1 cellular context compared by ENCODE assay signal in genomic region chr17:81900181-81900820, GRCh38.
A peak's percentile ranks its signal among the peaks of the same experiment; 100 is the strongest.
TF ChIP-seq lines count a peak whose summit lies in the region.

No MANE protein-coding gene starts in this region.

TF ChIP-seq in HepG2, 621 proteins besides CTCF, POLR2A, EP300 and RAD21 (continues in another document):
- TF ChIP-seq, protein P1, sequence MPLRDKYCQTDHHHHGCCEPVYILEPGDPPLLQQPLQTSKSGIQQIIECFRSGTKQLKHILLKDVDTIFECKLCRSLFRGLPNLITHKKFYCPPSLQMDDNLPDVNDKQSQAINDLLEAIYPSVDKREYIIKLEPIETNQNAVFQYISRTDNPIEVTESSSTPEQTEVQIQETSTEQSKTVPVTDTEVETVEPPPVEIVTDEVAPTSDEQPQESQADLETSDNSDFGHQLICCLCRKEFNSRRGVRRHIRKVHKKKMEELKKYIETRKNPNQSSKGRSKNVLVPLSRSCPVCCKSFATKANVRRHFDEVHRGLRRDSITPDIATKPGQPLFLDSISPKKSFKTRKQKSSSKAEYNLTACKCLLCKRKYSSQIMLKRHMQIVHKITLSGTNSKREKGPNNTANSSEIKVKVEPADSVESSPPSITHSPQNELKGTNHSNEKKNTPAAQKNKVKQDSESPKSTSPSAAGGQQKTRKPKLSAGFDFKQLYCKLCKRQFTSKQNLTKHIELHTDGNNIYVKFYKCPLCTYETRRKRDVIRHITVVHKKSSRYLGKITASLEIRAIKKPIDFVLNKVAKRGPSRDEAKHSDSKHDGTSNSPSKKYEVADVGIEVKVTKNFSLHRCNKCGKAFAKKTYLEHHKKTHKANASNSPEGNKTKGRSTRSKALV (CRISPR knock-in tag; IDR thresholded peaks at IDR 0.05) = no peak
- no peak for TF ChIP-seq MED13 (CRISPR knock-in tag; IDR thresholded peaks at IDR 0.05)
- TF ChIP-seq HNF4A (CRISPR knock-in tag; IDR thresholded peaks at IDR 0.05) = no peak
- no peak for TF ChIP-seq THYN1 (CRISPR knock-in tag; IDR thresholded peaks at IDR 0.05; ENCODE audit: borderline replicate concordance, low read depth)
- no peak for TF ChIP-seq ZUFSP (CRISPR knock-in tag; IDR thresholded peaks at IDR 0.05; ENCODE audit: borderline replicate concordance)
- TF ChIP-seq RORA (CRISPR knock-in tag; IDR thresholded peaks at IDR 0.05) = no peak
- TF ChIP-seq ZFY (CRISPR knock-in tag; IDR thresholded peaks at IDR 0.05) = peak; percentile 19; the same call in 1 of the 2 replicates
- no peak for TF ChIP-seq MAFK (conservative IDR thresholded peaks at IDR 0.05 in 1 of 2, IDR thresholded peaks at IDR 0.05 in 1 of 2; ENCODE audit: low read length in 2 of 2)
- TF ChIP-seq ZNF777 (CRISPR knock-in tag; IDR thresholded peaks at IDR 0.05) = no peak
- TF ChIP-seq, protein P2, sequence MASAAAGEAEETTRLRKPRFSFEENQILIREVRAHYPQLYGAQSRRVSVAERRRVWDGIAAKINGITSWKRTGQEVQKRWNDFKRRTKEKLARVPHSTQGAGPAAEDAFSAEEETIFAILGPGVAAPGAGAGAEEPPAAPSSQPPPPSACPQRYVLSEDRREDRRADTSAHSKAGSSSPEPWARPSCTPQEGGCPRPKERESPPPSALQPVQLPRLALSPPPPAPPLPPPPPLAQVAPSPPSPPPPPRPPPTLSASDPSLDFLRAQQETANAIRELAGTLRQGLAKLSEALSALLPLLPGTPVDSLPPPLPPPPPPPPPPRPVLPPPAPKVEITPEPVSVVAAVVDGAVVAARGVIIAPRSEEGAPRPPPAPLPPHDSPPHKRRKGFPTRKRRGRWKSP (CRISPR knock-in tag; IDR thresholded peaks at IDR 0.05) = no peak
- TF ChIP-seq MBD4 (IDR thresholded peaks at IDR 0.05; ENCODE audit: borderline replicate concordance, low read length) = no peak
- no peak for TF ChIP-seq DNMT1 (CRISPR knock-in tag; IDR thresholded peaks at IDR 0.05)
- no peak for TF ChIP-seq ZNF556 (CRISPR knock-in tag; IDR thresholded peaks at IDR 0.05; ENCODE audit: borderline replicate concordance)
- TF ChIP-seq AGO2 (optimal IDR thresholded peaks at IDR 0.05; ENCODE audit: low read depth, low read length) = peak; percentile 92
- TF ChIP-seq MTF2 (CRISPR knock-in tag; IDR thresholded peaks at IDR 0.05; ENCODE audit: borderline replicate concordance) = no peak
- TF ChIP-seq TAF15 (IDR thresholded peaks at IDR 0.05; ENCODE audit: low read depth, low read length, poor library complexity, severe bottlenecking) = no peak
- TF ChIP-seq MXD1 (CRISPR knock-in tag; IDR thresholded peaks at IDR 0.05) = no peak
- TF ChIP-seq ZBTB8A (CRISPR knock-in tag; IDR thresholded peaks at IDR 0.05; ENCODE audit: borderline replicate concordance, low read depth) = no peak
- TF ChIP-seq ETV5 (CRISPR knock-in tag; IDR thresholded peaks at IDR 0.05; ENCODE audit: borderline replicate concordance) = no peak
- 0 out of 2 replicates have a peak, but pooled peaks have one; percentile 29 for TF ChIP-seq ZNF747 (CRISPR knock-in tag; IDR thresholded peaks at IDR 0.05; ENCODE audit: borderline replicate concordance)
- no peak for TF ChIP-seq NAIF1 (CRISPR knock-in tag; IDR thresholded peaks at IDR 0.05; ENCODE audit: borderline replicate concordance)
- peak; percentile 96 for TF ChIP-seq AGO1 (IDR thresholded peaks at IDR 0.05; ENCODE audit: low read depth, low read length, poor library complexity, severe bottlenecking)
- no peak for TF ChIP-seq BHLHE40 (IDR thresholded peaks at IDR 0.05; ENCODE audit: low read length)
- TF ChIP-seq, protein P3, sequence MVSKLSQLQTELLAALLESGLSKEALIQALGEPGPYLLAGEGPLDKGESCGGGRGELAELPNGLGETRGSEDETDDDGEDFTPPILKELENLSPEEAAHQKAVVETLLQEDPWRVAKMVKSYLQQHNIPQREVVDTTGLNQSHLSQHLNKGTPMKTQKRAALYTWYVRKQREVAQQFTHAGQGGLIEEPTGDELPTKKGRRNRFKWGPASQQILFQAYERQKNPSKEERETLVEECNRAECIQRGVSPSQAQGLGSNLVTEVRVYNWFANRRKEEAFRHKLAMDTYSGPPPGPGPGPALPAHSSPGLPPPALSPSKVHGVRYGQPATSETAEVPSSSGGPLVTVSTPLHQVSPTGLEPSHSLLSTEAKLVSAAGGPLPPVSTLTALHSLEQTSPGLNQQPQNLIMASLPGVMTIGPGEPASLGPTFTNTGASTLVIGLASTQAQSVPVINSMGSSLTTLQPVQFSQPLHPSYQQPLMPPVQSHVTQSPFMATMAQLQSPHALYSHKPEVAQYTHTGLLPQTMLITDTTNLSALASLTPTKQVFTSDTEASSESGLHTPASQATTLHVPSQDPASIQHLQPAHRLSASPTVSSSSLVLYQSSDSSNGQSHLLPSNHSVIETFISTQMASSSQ (IDR thresholded peaks at IDR 0.05; ENCODE audit: low read depth) = no peak
- TF ChIP-seq, protein P3 (CRISPR knock-in tag; IDR thresholded peaks at IDR 0.05; ENCODE audit: borderline replicate concordance) = no peak
- no peak for TF ChIP-seq ZNF264 (CRISPR knock-in tag; IDR thresholded peaks at IDR 0.05)
- TF ChIP-seq ZSCAN31 (CRISPR knock-in tag; IDR thresholded peaks at IDR 0.05; ENCODE audit: low read depth) = 0 out of 2 replicates have a peak, but pooled peaks have one; percentile 10
- no peak for TF ChIP-seq TERF1 (CRISPR knock-in tag; IDR thresholded peaks at IDR 0.05)
- TF ChIP-seq ZMYM4 (CRISPR knock-in tag; IDR thresholded peaks at IDR 0.05) = no peak
- TF ChIP-seq MLXIP (CRISPR knock-in tag; IDR thresholded peaks at IDR 0.05; ENCODE audit: borderline replicate concordance) = no peak
- peak; percentile 12; the same call in 1 of the 2 replicates for TF ChIP-seq MYC (CRISPR knock-in tag; IDR thresholded peaks at IDR 0.05; ENCODE audit: borderline replicate concordance)
- no peak for TF ChIP-seq ZSCAN20 (CRISPR knock-in tag; IDR thresholded peaks at IDR 0.05; ENCODE audit: borderline replicate concordance)
- no peak for TF ChIP-seq EED (CRISPR knock-in tag; IDR thresholded peaks at IDR 0.05)
- peak; percentile 63 for TF ChIP-seq ZC3H13 (CRISPR knock-in tag; IDR thresholded peaks at IDR 0.05)
- TF ChIP-seq SMYD3 (CRISPR knock-in tag; IDR thresholded peaks at IDR 0.05) = no peak
- TF ChIP-seq SRY (CRISPR knock-in tag; IDR thresholded peaks at IDR 0.05) = no peak
- no peak for TF ChIP-seq NFYC (CRISPR knock-in tag; IDR thresholded peaks at IDR 0.05)
- TF ChIP-seq, protein P4, sequence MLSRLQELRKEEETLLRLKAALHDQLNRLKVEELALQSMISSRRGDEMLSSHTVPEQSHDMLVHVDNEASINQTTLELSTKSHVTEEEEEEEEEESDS (CRISPR knock-in tag; IDR thresholded peaks at IDR 0.05; ENCODE audit: borderline replicate concordance) = no peak
- TF ChIP-seq ZNF7 (CRISPR knock-in tag; IDR thresholded peaks at IDR 0.05) = no peak
- TF ChIP-seq, protein P5, sequence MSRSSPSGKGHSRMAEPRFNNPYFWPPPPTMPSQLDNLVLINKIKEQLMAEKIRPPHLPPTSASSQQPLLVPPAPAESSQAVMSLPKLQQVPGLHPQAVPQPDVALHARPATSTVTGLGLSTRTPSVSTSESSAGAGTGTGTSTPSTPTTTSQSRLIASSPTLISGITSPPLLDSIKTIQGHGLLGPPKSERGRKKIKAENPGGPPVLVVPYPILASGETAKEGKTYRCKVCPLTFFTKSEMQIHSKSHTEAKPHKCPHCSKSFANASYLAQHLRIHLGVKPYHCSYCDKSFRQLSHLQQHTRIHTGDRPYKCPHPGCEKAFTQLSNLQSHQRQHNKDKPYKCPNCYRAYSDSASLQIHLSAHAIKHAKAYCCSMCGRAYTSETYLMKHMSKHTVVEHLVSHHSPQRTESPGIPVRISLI (CRISPR knock-in tag; IDR thresholded peaks at IDR 0.05; ENCODE audit: borderline replicate concordance) = no peak
- TF ChIP-seq PHF8 (CRISPR knock-in tag; IDR thresholded peaks at IDR 0.05) = no peak
- TF ChIP-seq TP53 (CRISPR knock-in tag; conservative IDR thresholded peaks at IDR 0.05) = no peak
- TF ChIP-seq ZNF441 (CRISPR knock-in tag; IDR thresholded peaks at IDR 0.05; ENCODE audit: borderline replicate concordance) = no peak
- no peak for TF ChIP-seq ZNF879 (CRISPR knock-in tag; IDR thresholded peaks at IDR 0.05)
- no peak for TF ChIP-seq YY1 (IDR thresholded peaks at IDR 0.05; ENCODE audit: insufficient read depth, insufficient replicate concordance, low read depth, low read length)
- no peak for TF ChIP-seq CBX5 (CRISPR knock-in tag; IDR thresholded peaks at IDR 0.05; ENCODE audit: borderline replicate concordance)
- TF ChIP-seq, protein P6, sequence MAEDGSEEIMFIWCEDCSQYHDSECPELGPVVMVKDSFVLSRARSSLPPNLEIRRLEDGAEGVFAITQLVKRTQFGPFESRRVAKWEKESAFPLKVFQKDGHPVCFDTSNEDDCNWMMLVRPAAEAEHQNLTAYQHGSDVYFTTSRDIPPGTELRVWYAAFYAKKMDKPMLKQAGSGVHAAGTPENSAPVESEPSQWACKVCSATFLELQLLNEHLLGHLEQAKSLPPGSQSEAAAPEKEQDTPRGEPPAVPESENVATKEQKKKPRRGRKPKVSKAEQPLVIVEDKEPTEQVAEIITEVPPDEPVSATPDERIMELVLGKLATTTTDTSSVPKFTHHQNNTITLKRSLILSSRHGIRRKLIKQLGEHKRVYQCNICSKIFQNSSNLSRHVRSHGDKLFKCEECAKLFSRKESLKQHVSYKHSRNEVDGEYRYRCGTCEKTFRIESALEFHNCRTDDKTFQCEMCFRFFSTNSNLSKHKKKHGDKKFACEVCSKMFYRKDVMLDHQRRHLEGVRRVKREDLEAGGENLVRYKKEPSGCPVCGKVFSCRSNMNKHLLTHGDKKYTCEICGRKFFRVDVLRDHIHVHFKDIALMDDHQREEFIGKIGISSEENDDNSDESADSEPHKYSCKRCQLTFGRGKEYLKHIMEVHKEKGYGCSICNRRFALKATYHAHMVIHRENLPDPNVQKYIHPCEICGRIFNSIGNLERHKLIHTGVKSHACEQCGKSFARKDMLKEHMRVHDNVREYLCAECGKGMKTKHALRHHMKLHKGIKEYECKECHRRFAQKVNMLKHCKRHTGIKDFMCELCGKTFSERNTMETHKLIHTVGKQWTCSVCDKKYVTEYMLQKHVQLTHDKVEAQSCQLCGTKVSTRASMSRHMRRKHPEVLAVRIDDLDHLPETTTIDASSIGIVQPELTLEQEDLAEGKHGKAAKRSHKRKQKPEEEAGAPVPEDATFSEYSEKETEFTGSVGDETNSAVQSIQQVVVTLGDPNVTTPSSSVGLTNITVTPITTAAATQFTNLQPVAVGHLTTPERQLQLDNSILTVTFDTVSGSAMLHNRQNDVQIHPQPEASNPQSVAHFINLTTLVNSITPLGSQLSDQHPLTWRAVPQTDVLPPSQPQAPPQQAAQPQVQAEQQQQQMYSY (CRISPR knock-in tag; IDR thresholded peaks at IDR 0.05) = no peak
- TF ChIP-seq HNRNPK (IDR thresholded peaks at IDR 0.05; ENCODE audit: low read depth, low read length, poor library complexity, severe bottlenecking) = no peak
- no peak for TF ChIP-seq RXRB (CRISPR knock-in tag; IDR thresholded peaks at IDR 0.05; ENCODE audit: borderline replicate concordance)
- TF ChIP-seq ASH2L (IDR thresholded peaks at IDR 0.05; ENCODE audit: insufficient read length, low read depth, low read length) = no peak
